Comparison of ENCODE assay signal across 8 cellular contexts in genomic region chr4:125283702-125284279, GRCh38. TPM values are rescaled to one million over a fixed set of nuclear protein-coding genes. Genes with fewer than 3 reads are reported as not detected.
DNase-seq lines count a peak whose midpoint lies in the region; ATAC-seq and TF ChIP-seq lines count a peak whose summit lies in the region.

No MANE protein-coding gene starts in this region.

- H3K9me3 ChIP-seq in Karpas-422 (ENCODE audit: low read length) (no peaks in the 10 kb centered on the region), mammary epithelial cell (replicated peaks; ENCODE audit: insufficient read depth, low read length) (no peaks in the 10 kb centered on the region)

- H3K27me3 Mint-ChIP-seq in mesothelial cell of epicardium (ENCODE audit: low read depth) = no peaks in the 10 kb centered on the region
- H3K27me3 Mint-ChIP-seq in activated CD8-positive, alpha-beta memory T cell treated with anti-CD3 and anti-CD28 coated beads, Interleukin-2, amount 10 ng/mL, durations not matched to agents 7 days and 5 days = no peaks in the 10 kb centered on the region
- no peaks in the 10 kb centered on the region for H3K27me3 Mint-ChIP-seq in activated CD4-positive, alpha-beta T cell treated with anti-CD3 and anti-CD28 coated beads, Interleukin-2, amount 10 ng/mL, durations not matched to agents 7 days and 5 days

- POLR2A ChIA-PET in activated CD4-positive, alpha-beta T cell treated with anti-CD3 and anti-CD28 coated beads, Interleukin-2, amount 10 ng/mL, durations not matched to agents 7 days and 5 days (lab: Charles Lee) = no interaction called here

- H4K20me1 ChIP-seq in Karpas-422 (ENCODE audit: insufficient read depth, low read depth, low read length) = no peaks in the 10 kb centered on the region
- H4K20me1 ChIP-seq in mammary epithelial cell (ENCODE audit: insufficient read depth, low read length) = no peaks in the 10 kb centered on the region

- H3K4me1 Mint-ChIP-seq in mesothelial cell of epicardium = peaks cover 8% of the 10 kb centered on the region
- H3K4me1 Mint-ChIP-seq in activated CD8-positive, alpha-beta memory T cell treated with anti-CD3 and anti-CD28 coated beads, Interleukin-2, amount 10 ng/mL, durations not matched to agents 7 days and 5 days = no peaks in the 10 kb centered on the region
- H3K4me1 Mint-ChIP-seq in activated CD4-positive, alpha-beta T cell treated with anti-CD3 and anti-CD28 coated beads, Interleukin-2, amount 10 ng/mL, durations not matched to agents 7 days and 5 days = no peaks in the 10 kb centered on the region

- H3K4me2 ChIP-seq in Karpas-422 (ENCODE audit: low read depth, low read length, poor library complexity, severe bottlenecking) (no peak overlapping the region), mammary epithelial cell (ENCODE audit: insufficient read depth, low read depth, low read length) (no peak overlapping the region)

- H3K9me3 Mint-ChIP-seq in mesothelial cell of epicardium = no peaks in the 10 kb centered on the region
- H3K9me3 Mint-ChIP-seq in activated CD8-positive, alpha-beta memory T cell treated with anti-CD3 and anti-CD28 coated beads, Interleukin-2, amount 10 ng/mL, durations not matched to agents 7 days and 5 days (ENCODE audit: low read depth) = no peaks in the 10 kb centered on the region
- H3K9me3 Mint-ChIP-seq in activated CD4-positive, alpha-beta T cell treated with anti-CD3 and anti-CD28 coated beads, Interleukin-2, amount 10 ng/mL, durations not matched to agents 7 days and 5 days = no peaks in the 10 kb centered on the region

- CTCF ChIA-PET in mammary epithelial cell (lab: Charles Lee; ENCODE audit: low non-redundant PET) = interaction anchor here (0.6 to 0.9 kb wide), 3 partner anchors 754 to 950 kb away, joined by 3 to 6 read pairs (median 3); no protein-coding TSS in a partner anchor
- CTCF ChIA-PET in activated CD8-positive, alpha-beta memory T cell treated with anti-CD3 and anti-CD28 coated beads, Interleukin-2, amount 10 ng/mL, durations not matched to agents 7 days and 5 days (lab: Charles Lee) = interaction anchor here (1.1 to 2.6 kb wide), 3 partner anchors 17 to 961 kb away, joined by 3 to 12 read pairs (median 3); no protein-coding TSS in a partner anchor
- CTCF ChIA-PET in activated CD4-positive, alpha-beta T cell treated with anti-CD3 and anti-CD28 coated beads, Interleukin-2, amount 10 ng/mL, durations not matched to agents 7 days and 5 days (lab: Charles Lee) = interaction anchor here (0.9 to 1.2 kb wide), 2 partner anchors 140 to 955 kb away, joined by 3 read pairs; no protein-coding TSS in a partner anchor

- no peak overlapping the region for H3K4me3 Mint-ChIP-seq in mesothelial cell of epicardium
- H3K4me3 Mint-ChIP-seq in activated CD8-positive, alpha-beta memory T cell treated with anti-CD3 and anti-CD28 coated beads, Interleukin-2, amount 10 ng/mL, durations not matched to agents 7 days and 5 days = no peak overlapping the region
- H3K4me3 Mint-ChIP-seq in activated CD4-positive, alpha-beta T cell treated with anti-CD3 and anti-CD28 coated beads, Interleukin-2, amount 10 ng/mL, durations not matched to agents 7 days and 5 days = no peak overlapping the region

- H3K4me3 ChIP-seq in ACC112 (ENCODE audit: low read depth, low read length) = no peak overlapping the region
- H3K4me3 ChIP-seq in GM12875 (ENCODE audit: low read depth, low read length) = no peak overlapping the region
- no peak overlapping the region for H3K4me3 ChIP-seq in Karpas-422 (ENCODE audit: low read length)
- no peak overlapping the region for H3K4me3 ChIP-seq in mammary epithelial cell (replicated peaks in 1 of 3; ENCODE audit: insufficient read depth in 1 of 3, low read depth in 2 of 3, low read length in 3 of 3)

- H3K36me3 Mint-ChIP-seq in mesothelial cell of epicardium = no peaks in the 10 kb centered on the region
- H3K36me3 Mint-ChIP-seq in activated CD8-positive, alpha-beta memory T cell treated with anti-CD3 and anti-CD28 coated beads, Interleukin-2, amount 10 ng/mL, durations not matched to agents 7 days and 5 days = no peaks in the 10 kb centered on the region
- no peaks in the 10 kb centered on the region for H3K36me3 Mint-ChIP-seq in activated CD4-positive, alpha-beta T cell treated with anti-CD3 and anti-CD28 coated beads, Interleukin-2, amount 10 ng/mL, durations not matched to agents 7 days and 5 days (ENCODE audit: low read depth)

- H3K27me3 ChIP-seq in ACC112 (ENCODE audit: insufficient read depth, low read length) (no peaks in the 10 kb centered on the region), Karpas-422 (ENCODE audit: low read length) (no peaks in the 10 kb centered on the region), mammary epithelial cell (ENCODE audit: insufficient read depth, low read length) (no peaks in the 10 kb centered on the region)

- no peak overlapping the region for H3K27ac Mint-ChIP-seq in mesothelial cell of epicardium
- H3K27ac Mint-ChIP-seq in activated CD8-positive, alpha-beta memory T cell treated with anti-CD3 and anti-CD28 coated beads, Interleukin-2, amount 10 ng/mL, durations not matched to agents 7 days and 5 days = no peak overlapping the region
- H3K27ac Mint-ChIP-seq in activated CD4-positive, alpha-beta T cell treated with anti-CD3 and anti-CD28 coated beads, Interleukin-2, amount 10 ng/mL, durations not matched to agents 7 days and 5 days = no peak overlapping the region

- H3K27ac ChIP-seq in ACC112 (ENCODE audit: low read depth, low read length) (no peak overlapping the region), Karpas-422 (ENCODE audit: low read length) (no peak overlapping the region), mammary epithelial cell (ENCODE audit: insufficient read depth, low read depth, low read length) (no peak overlapping the region)

- intact Hi-C loops in mammary epithelial cell (cut with micrococcal nuclease) = loop anchor here (1.0 to 2.0 kb wide), 2 partner anchors 797 to 949 kb away; no protein-coding TSS in a partner anchor

- WGBS in mammary epithelial cell (ENCODE audit: low coverage, missing lambda C conversion rate) = 4% methylated on average over 4 of the region's 4 CpGs

- H3K36me3 ChIP-seq in ACC112 (ENCODE audit: insufficient read depth, low read length) = no peaks in the 10 kb centered on the region
- no peaks in the 10 kb centered on the region for H3K36me3 ChIP-seq in Karpas-422 (ENCODE audit: insufficient read depth, low read length)
- no peaks in the 10 kb centered on the region for H3K36me3 ChIP-seq in mammary epithelial cell (ENCODE audit: insufficient read depth, low read length)

- no TSS peak for BruUV-seq in mammary epithelial cell (replicated peaks; lab: Mats Ljungman, UMichigan)

- no peaks in the 10 kb centered on the region for H3K9me2 ChIP-seq in Karpas-422 (replicated peaks; ENCODE audit: insufficient read depth, low read length)

- TF ChIP-seq CTCF in GM12875 (IDR thresholded peaks at IDR 0.05; ENCODE audit: borderline replicate concordance, insufficient read depth, low read depth, low read length) = 0 out of 2 replicates have a peak, but pooled peaks have one; percentile 9
- peak; percentile 26 to 44 for TF ChIP-seq CTCF in mammary epithelial cell (conservative IDR thresholded peaks at IDR 0.05 in 1 of 2, IDR thresholded peaks at IDR 0.05 in 1 of 2; ENCODE audit: extremely low read depth in 1 of 2, insufficient read depth in 1 of 2, low read depth in 1 of 2, low read length in 2 of 2)
- TF ChIP-seq CTCF in mesothelial cell of epicardium (IDR thresholded peaks at IDR 0.05; ENCODE audit: unreplicated experiment) = peak; percentile 88

- DNase-seq in Karpas-422 (peak; percentile 66), mammary epithelial cell (peak; percentile 12), mesothelial cell of epicardium (ENCODE audit: low spot score in 2 of 2, unreplicated experiment in 2 of 2) (no peak), NCI-H2081 treated with DMSO at 0.1 percent for 48 hours (lab: John Stamatoyannopoulos, UW) (no peak)
- DNase-seq in activated CD8-positive, alpha-beta memory T cell treated with anti-CD3 and anti-CD28 coated beads, Interleukin-2, amount 10 ng/mL, durations not matched to agents 7 days and 5 days = no peak
- DNase-seq in activated CD4-positive, alpha-beta T cell treated with anti-CD3 and anti-CD28 coated beads, Interleukin-2, amount 10 ng/mL, durations not matched to agents 7 days and 5 days = no peak

- H3K4me1 ChIP-seq in ACC112 (ENCODE audit: control insufficient read depth, insufficient read depth, low read length, unreplicated experiment) (no peaks in the 10 kb centered on the region), Karpas-422 (ENCODE audit: low read length) (peaks cover 5% of the 10 kb centered on the region; the same call in 1 of the 2 replicates), mammary epithelial cell (ENCODE audit: insufficient read depth, low read length) (no peaks in the 10 kb centered on the region)

- H3K79me2 ChIP-seq in ACC112 (ENCODE audit: control insufficient read depth, insufficient read depth, low read length, unreplicated experiment) = no peaks in the 10 kb centered on the region
- no peaks in the 10 kb centered on the region for H3K79me2 ChIP-seq in Karpas-422 (ENCODE audit: low read length)
- no peaks in the 10 kb centered on the region for H3K79me2 ChIP-seq in mammary epithelial cell (ENCODE audit: insufficient read depth, low read length)

- H3K9ac ChIP-seq in Karpas-422 (ENCODE audit: low read length) = no peak overlapping the region
- H3K9ac ChIP-seq in mammary epithelial cell (ENCODE audit: insufficient read depth, low read length) = no peak overlapping the region

- in situ Hi-C loops in mammary epithelial cell (cut with MboI; ENCODE audit: low sequenced_read_pairs in 2 of 2) = no loop called here

- ATAC-seq in activated CD8-positive, alpha-beta memory T cell treated with anti-CD3 and anti-CD28 coated beads, Interleukin-2, amount 10 ng/mL, durations not matched to agents 7 days and 5 days = no peak

- dilution Hi-C loops in mammary epithelial cell (cut with HindIII; ENCODE audit: low sequenced_read_pairs) = no loop called here

- H2AFZ ChIP-seq in ACC112 (ENCODE audit: low read length, unreplicated experiment) = peak overlapping the region; percentile 70
- H2AFZ ChIP-seq in Karpas-422 (ENCODE audit: low read length) = no peak overlapping the region
- peak overlapping the region; percentile 6 for H2AFZ ChIP-seq in mammary epithelial cell (ENCODE audit: low read depth, low read length)

RNA-seq across cellular contexts. Expression of gene FAT4, which starts 31.0 kb away (rescaled TPM):
- total RNA-seq in Karpas-422 (2014; rRNA removed; shearing (Covaris generic); ENCODE audit: low replicate concordance) = 7.4 and 12.2 TPM in 2 replicates
- total RNA-seq in mammary epithelial cell (1 to 10 TPM; 1.5 to 5.5 TPM), mesothelial cell of epicardium (58.5 to 61.1 TPM (median 60.2 TPM) in 3 replicates)
- polyA plus RNA-seq in mammary epithelial cell = 0.42 TPM
- 4.6 TPM for polyA minus RNA-seq in mammary epithelial cell
- total RNA-seq in activated CD8-positive, alpha-beta memory T cell treated with anti-CD3 and anti-CD28 coated beads, Interleukin-2, amount 10 ng/mL, durations not matched to agents 7 days and 5 days = not detected
- not detected for total RNA-seq in activated CD4-positive, alpha-beta T cell treated with anti-CD3 and anti-CD28 coated beads, Interleukin-2, amount 10 ng/mL, durations not matched to agents 7 days and 5 days

Comparison
In these comparisons a context has a peak if more than half of its experiments do, and no peak if none do; other contexts are left out.
1. CTCF ChIP-seq: peak in every context shown above with its lines; median percentile 88 in mesothelial cell of epicardium; 35 in mammary epithelial cell; 9 in GM12875.
2. DNase-seq: peak in Karpas-422 (single experiment) and mammary epithelial cell (single experiment); none in mesothelial cell of epicardium (0 of 2), activated CD8-positive, alpha-beta memory T cell treated with anti-CD3 and anti-CD28 coated beads, Interleukin-2, amount 10 ng/mL, durations not matched to agents 7 days and 5 days (single experiment), activated CD4-positive, alpha-beta T cell treated with anti-CD3 and anti-CD28 coated beads, Interleukin-2, amount 10 ng/mL, durations not matched to agents 7 days and 5 days (single experiment) and NCI-H2081 treated with DMSO at 0.1 percent for 48 hours (single experiment).